ENCODE assay signal across 8 cellular contexts in genomic region chr7:107684287-107684686, GRCh38. TPM values are rescaled to one million over a fixed set of nuclear protein-coding genes. Genes with fewer than 3 reads are reported as not detected.
"Had no signal": no experiment of that assay in that cellular context is flagged by ENCODE, and none has a peak within 500 bp of the region (broad histone marks: within the 10 kb centered on the region; RNA-seq: fewer than 3 reads in every experiment).

No MANE protein-coding gene starts in this region.

- H2AFZ ChIP-seq: GM23248 had no signal

- H3K36me3 ChIP-seq: HAP-1 had no signal

- H3K9me3 ChIP-seq: HAP-1 had no signal

- H3K27ac ChIP-seq: GM23248, HL-60 had no signal

- H3K27me3 Mint-ChIP-seq: IgD-negative memory B cell had no signal

- ATAC-seq: HCT116, HepG2 had no signal

- H3K9me3 Mint-ChIP-seq: IgD-negative memory B cell had no signal

- H3K27ac Mint-ChIP-seq: IgD-negative memory B cell had no signal

- H3K4me3 ChIP-seq: GM23248, HAP-1 had no signal

- H3K4me3 Mint-ChIP-seq: IgD-negative memory B cell had no signal

- DNase-seq: GM23248, GOT3, H7 had no signal

- H3K9ac ChIP-seq: GM23248 had no signal

RNA-seq across cellular contexts. Expression of gene SLC26A4, which starts 23.7 kb away (rescaled TPM):
- total RNA-seq: H7 had no signal
